In the genomic region with DNA sequence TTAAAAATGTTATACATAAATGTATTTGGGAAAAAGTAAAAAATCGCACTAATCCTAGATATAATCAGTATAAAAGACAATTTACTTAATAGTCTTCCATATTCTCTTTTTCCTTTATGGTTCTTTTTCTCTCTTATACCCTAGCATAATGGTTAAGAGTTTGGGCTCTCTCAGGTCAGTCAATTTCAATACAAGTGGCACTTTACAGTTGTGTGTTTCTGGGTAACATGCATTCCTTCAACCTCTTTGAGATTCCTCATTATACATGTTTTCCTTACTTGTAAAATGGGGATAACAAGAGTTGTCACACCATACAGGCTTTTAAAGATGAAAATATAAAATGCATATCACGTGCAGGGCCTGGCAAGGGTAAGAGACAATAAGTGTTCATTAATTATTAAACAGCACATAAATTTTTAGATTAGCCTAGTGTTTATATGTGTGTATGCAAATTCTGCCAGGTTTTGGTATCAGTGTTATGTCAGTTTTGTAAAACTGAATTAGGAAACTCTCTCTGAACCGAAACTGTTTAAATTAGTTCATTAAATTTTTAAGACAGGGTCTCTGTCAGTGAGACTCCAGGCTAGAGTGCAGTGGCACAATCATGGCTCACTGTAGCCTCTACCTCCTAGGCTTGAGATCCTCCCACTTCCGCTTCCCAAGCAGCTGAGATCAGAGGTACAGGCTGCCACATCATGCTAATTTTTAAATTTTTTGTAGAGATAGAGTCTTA, we compare ENCODE assay signal across 10 cellular contexts. TPM values are rescaled to one million over a fixed set of nuclear protein-coding genes. Genes with fewer than 3 reads are reported as not detected.
DNase-seq lines count a peak whose midpoint lies in the region; ATAC-seq and TF ChIP-seq lines count a peak whose summit lies in the region.
"Had no signal": no experiment of that assay in that cellular context is flagged by ENCODE, and none has a peak within 500 bp of the region (broad histone marks: within the 10 kb centered on the region; RNA-seq: fewer than 3 reads in every experiment).

No MANE protein-coding gene starts in this region.

- no peak overlapping the region for H3K4me2 ChIP-seq in PC-3 (ENCODE audit: low read length)

- BruUV-seq in PC-3 (replicated peaks; lab: Mats Ljungman, UMichigan): no TSS peak

- CTCF ChIA-PET in T-cell (lab: Charles Lee) (interaction anchor here in 1 of 2 donors (0.7 to 1.9 kb wide), 5 partner anchors 9 to 271 kb away, joined by 3 to 5 read pairs (median 4); no protein-coding TSS in a partner anchor), PC-3 (lab: Charles Lee) (no interaction called here)

- no peaks in the 10 kb centered on the region for H3F3A ChIP-seq in PC-3 (ENCODE audit: low read length, unreplicated experiment)

- ATAC-seq in left ventricle myocardium superior: peak; percentile 25
- peak; percentile 64 for ATAC-seq in HG03025 (IDR thresholded peaks at IDR 0.05; ENCODE audit: low FRiP score, unreplicated experiment)
- ATAC-seq in T-cell (replicated peaks in 1 of 4): peak; percentile 60 to 76 (median 68)
- ATAC-seq in PC-3: no peak

- no peaks in the 10 kb centered on the region for H3K27me3 Mint-ChIP-seq in T-cell

- H3K9ac ChIP-seq in PC-3 (ENCODE audit: low read length): no peak overlapping the region

- H3K36me3 Mint-ChIP-seq in T-cell: peaks cover 6% of the 10 kb centered on the region

- peaks cover 0 to 71% of the 10 kb centered on the region in 2 donors for H3K4me1 ChIP-seq in right atrium auricular region
- H3K4me1 ChIP-seq in thyroid gland: peaks cover 86 to 89% of the 10 kb centered on the region in 2 donors
- peaks cover 3% of the 10 kb centered on the region; the same call in 1 of the 2 replicates for H3K4me1 ChIP-seq in PC-3 (ENCODE audit: insufficient read depth, low read length)

- 75 to 78% methylated on average over 4 of the region's 4 CpGs for WGBS in thyroid gland, 2 donors

- H3K79me2 ChIP-seq in PC-3 (ENCODE audit: low read length): peaks cover 61% of the 10 kb centered on the region

- H3K27ac ChIP-seq in right atrium auricular region (no peak overlapping the region), thyroid gland (peak overlapping the region; percentile 34 to 79 (median 59)), PC-3 (ENCODE audit: low read length) (no peak overlapping the region)
- H3K27ac ChIP-seq: C4-2B had no signal

- no peak overlapping the region for H2AFZ ChIP-seq in PC-3 (ENCODE audit: low read length)

- peak overlapping the region; percentile 71 to 77 for H3K27ac Mint-ChIP-seq in T-cell

- TF ChIP-seq CTCF in right atrium auricular region (IDR thresholded peaks at IDR 0.05) (no peak), thyroid gland (IDR thresholded peaks at IDR 0.05) (no peak), PC-3 (conservative IDR thresholded peaks at IDR 0.05; ENCODE audit: low read depth, low read length) (no peak)

- H3K4me1 Mint-ChIP-seq in T-cell: peaks cover 95 to 99% (median 98%) of the 10 kb centered on the region in 3 donors

- H3K9me3 ChIP-seq in right atrium auricular region (no peaks in the 10 kb centered on the region), thyroid gland (no peaks in the 10 kb centered on the region), PC-3 (ENCODE audit: low read length) (no peaks in the 10 kb centered on the region)

- DNase-seq in left ventricle myocardium superior (no peak), right atrium auricular region (ENCODE audit: low spot score) (no peak), T-cell (peak in 11 of 34 experiments; percentile 8 to 35 (median 18)), thyroid gland (no peak), PC-3 (no peak), amniotic stem cell (lab: John Stamatoyannopoulos, UW) (no peak), KBM-7 (no peak)
- DNase-seq: Kasumi-1 had no signal

- peak overlapping the region; percentile 34 to 96 (median 52) for H3K4me3 Mint-ChIP-seq in T-cell

- H3K9me2 ChIP-seq in PC-3 (replicated peaks; ENCODE audit: low read length): no peaks in the 10 kb centered on the region

- no peaks in the 10 kb centered on the region for H3K9me3 Mint-ChIP-seq in T-cell

- in situ Hi-C loops in KBM-7 (cut with MboI; ENCODE audit: low pct_unique_long_range_greater_than_20kb, low sequenced_read_pairs): no loop called here

- POLR2A ChIA-PET in T-cell (lab: Charles Lee): interaction anchor here (0.5 to 1.4 kb wide), 6 partner anchors 10 to 381 kb away, joined by 3 to 6 read pairs (median 4); no protein-coding TSS in a partner anchor
- POLR2A ChIA-PET in PC-3 (lab: Charles Lee; ENCODE audit: unreplicated experiment): no interaction called here

- TF ChIP-seq POLR2A in thyroid gland (IDR thresholded peaks at IDR 0.05): no peak

- intact Hi-C loops in left ventricle myocardium superior (cut with micrococcal nuclease): no loop called here
- intact Hi-C loops in thyroid gland (cut with DNase I): no loop called here
- intact Hi-C loops in PC-3 (cut with micrococcal nuclease): no loop called here

- no peak overlapping the region for H3K4me3 ChIP-seq in right atrium auricular region
- H3K4me3 ChIP-seq in thyroid gland (replicated peaks in 1 of 3): no peak overlapping the region
- H3K4me3 ChIP-seq in PC-3 (ENCODE audit: low read length): no peak overlapping the region

- H3K36me3 ChIP-seq in right atrium auricular region: no peaks in the 10 kb centered on the region
- H3K36me3 ChIP-seq in thyroid gland: no peaks in the 10 kb centered on the region
- no peaks in the 10 kb centered on the region for H3K36me3 ChIP-seq in PC-3 (ENCODE audit: low read depth, low read length)

- H4K20me1 ChIP-seq in PC-3 (ENCODE audit: low read length): no peaks in the 10 kb centered on the region

- H3K27me3 ChIP-seq in right atrium auricular region (no peaks in the 10 kb centered on the region), thyroid gland (no peaks in the 10 kb centered on the region), PC-3 (ENCODE audit: low read length) (no peaks in the 10 kb centered on the region)

RNA-seq across cellular contexts. Expression of gene ELF1, which starts 49.8 kb away (rescaled TPM):
- 33.3 TPM for total RNA-seq in left ventricle myocardium superior
- 10 to 100 TPM; 39.1 to 54.2 TPM for total RNA-seq in right atrium auricular region
- 100 to 1,000 TPM; 133 to 221 (median 146) TPM for total RNA-seq in T-cell
- 100 to 1,000 TPM; 105 to 119 (median 110) TPM for total RNA-seq in thyroid gland
- total RNA-seq in PC-3 (2014; rRNA removed): 15.3 and 17.7 TPM in 2 replicates

Comparison
In these comparisons a context has a peak if more than half of its experiments do, and no peak if none do; other contexts are left out.
1. H3K27ac ChIP-seq: peak in thyroid gland (3 of 3); none in right atrium auricular region (0 of 2) and PC-3 (single experiment).